Comparison of ENCODE assay signal across 25 cellular contexts in genomic region chr10:112497347-112497950, GRCh38. TPM values are rescaled to one million over a fixed set of nuclear protein-coding genes. Genes with fewer than 3 reads are reported as not detected.
DNase-seq lines count a peak whose midpoint lies in the region; ATAC-seq, FAIRE-seq and TF ChIP-seq lines count a peak whose summit lies in the region.
"Had no signal": no experiment of that assay in that cellular context is flagged by ENCODE, and none has a peak within 500 bp of the region (broad histone marks: within the 10 kb centered on the region; RNA-seq: fewer than 3 reads in every experiment).

No MANE protein-coding gene starts in this region.

- H3K4me3 Mint-ChIP-seq in nephron progenitor cell (no peak overlapping the region), chondrocyte (ENCODE audit: unreplicated experiment) (no peak overlapping the region)
- H3K4me3 Mint-ChIP-seq: CD8-positive, alpha-beta T cell; mesothelial cell of epicardium; naive thymus-derived CD4-positive, alpha-beta T cell; WTC11 had no signal

- FAIRE-seq in GM18507 (lab: Jason Lieb, UNC) = peak; percentile 21
- FAIRE-seq in RCC 7860 (lab: Jason Lieb, UNC) = peak; percentile 85
- FAIRE-seq: G401.6 had no signal

- TF ChIP-seq CTCF in nephron progenitor cell (IDR thresholded peaks at IDR 0.05) = no peak
- TF ChIP-seq CTCF in chondrocyte (IDR thresholded peaks at IDR 0.05) = no peak

- H3K9me3 Mint-ChIP-seq in nephron progenitor cell = no peaks in the 10 kb centered on the region
- H3K9me3 Mint-ChIP-seq in chondrocyte (ENCODE audit: low read depth) = no peaks in the 10 kb centered on the region
- H3K9me3 Mint-ChIP-seq: CD8-positive, alpha-beta T cell; mesothelial cell of epicardium; WTC11 had no signal

- peak; percentile 85 for ATAC-seq in GM19463 (IDR thresholded peaks at IDR 0.05; ENCODE audit: unreplicated experiment)
- ATAC-seq in HG03108 (IDR thresholded peaks at IDR 0.05; ENCODE audit: unreplicated experiment) = peak; percentile 67
- ATAC-seq: CD8-positive, alpha-beta T cell; left ventricle myocardium superior; naive thymus-derived CD4-positive, alpha-beta T cell; WTC11 had no signal

- peaks cover 7% of the 10 kb centered on the region for H3K36me3 Mint-ChIP-seq in nephron progenitor cell (ENCODE audit: low read depth)
- H3K36me3 Mint-ChIP-seq in chondrocyte (ENCODE audit: low read depth) = peaks cover 4% of the 10 kb centered on the region
- H3K36me3 Mint-ChIP-seq: mesothelial cell of epicardium, WTC11 had no signal

- H3K4me1 Mint-ChIP-seq in nephron progenitor cell = peaks cover 4% of the 10 kb centered on the region
- no peaks in the 10 kb centered on the region for H3K4me1 Mint-ChIP-seq in chondrocyte (ENCODE audit: low read depth)
- H3K4me1 Mint-ChIP-seq: WTC11 had no signal

- no peak for DNase-seq in GM18507 (ENCODE audit: extremely low spot score, insufficient read length, low read depth)
- no peak for DNase-seq in RCC 7860 (ENCODE audit: low spot score)
- DNase-seq in nephron progenitor cell = no peak
- no peak for DNase-seq in DMS 273 (lab: John Stamatoyannopoulos, UW; ENCODE audit: unreplicated experiment)
- DNase-seq in chondrocyte (ENCODE audit: low spot score) = no peak
- DNase-seq in central memory CD4-positive, alpha-beta T cell = no peak
- DNase-seq: activated CD4-positive, alpha-beta T cell treated with anti-CD3 and anti-CD28 coated beads, Interleukin-2, amount 50 U/mL, for 1 hour; activated naive CD4-positive, alpha-beta T cell treated with anti-CD3 and anti-CD28 coated beads, Interleukin-2, amount 50 U/mL, for 16 hours; CD8-positive, alpha-beta T cell; DMS153; dorsolateral prefrontal cortex; IMR-90; islet precursor cell; left ventricle myocardium superior; naive thymus-derived CD4-positive, alpha-beta T cell; NCI-H2081; NCI-H345; NCI-H82; stimulated activated CD4-positive, alpha-beta T cell treated with anti-CD3 and anti-CD28 coated beads, Interleukin-1b, Interleukin-23, amount 100 ng/mL, for 48 hours; T1000 had no signal

- peaks cover 7% of the 10 kb centered on the region for H3K27me3 Mint-ChIP-seq in nephron progenitor cell (ENCODE audit: low read depth, poor library complexity)
- no peaks in the 10 kb centered on the region for H3K27me3 Mint-ChIP-seq in chondrocyte (ENCODE audit: low read depth)
- H3K27me3 Mint-ChIP-seq: naive thymus-derived CD4-positive, alpha-beta T cell had no signal

- H3K27ac Mint-ChIP-seq in nephron progenitor cell = no peak overlapping the region
- H3K27ac Mint-ChIP-seq in chondrocyte (ENCODE audit: unreplicated experiment) = no peak overlapping the region
- H3K27ac Mint-ChIP-seq: CD8-positive, alpha-beta T cell; mesothelial cell of epicardium; naive thymus-derived CD4-positive, alpha-beta T cell; WTC11 had no signal

RNA-seq across cellular contexts. Expression of gene VTI1A, which starts 50.4 kb away (rescaled TPM):
- 22.7 to 31.1 TPM (median 23.0 TPM) in 3 replicates for total RNA-seq in chondrocyte

RNA-seq across cellular contexts. Expression of gene ZDHHC6, which starts 50.7 kb away (rescaled TPM):
- 23.4 to 30.9 TPM (median 25.5 TPM) in 3 replicates for total RNA-seq in chondrocyte
